In genomic region chr17:81277421-81277820, GRCh38 we compare ENCODE assay signal across 9 cellular contexts. TPM values are rescaled to one million over a fixed set of nuclear protein-coding genes. Genes with fewer than 3 reads are reported as not detected.
A peak's percentile ranks its signal among the peaks of the same experiment; 100 is the strongest.
DNase-seq lines count a peak whose midpoint lies in the region; ATAC-seq and TF ChIP-seq lines count a peak whose summit lies in the region.
"Had no signal": no experiment of that assay in that cellular context is flagged by ENCODE, and none has a peak within 500 bp of the region (broad histone marks: within the 10 kb centered on the region; RNA-seq: fewer than 3 reads in every experiment).

No MANE protein-coding gene starts in this region.

- TF ChIP-seq CTCF in colonic mucosa (IDR thresholded peaks at IDR 0.05) = no peak
- no peak for TF ChIP-seq CTCF in lung (IDR thresholded peaks at IDR 0.05; ENCODE audit: control extremely low read depth, extremely low read depth)

- H3K36me3 ChIP-seq in colonic mucosa (peaks cover 22% of the 10 kb centered on the region), lung (ENCODE audit: control insufficient read depth in 2 of 2, insufficient read depth in 2 of 2, low read length in 2 of 2) (peaks cover 8 to 65% of the 10 kb centered on the region in 2 donors)

- peaks cover 8% of the 10 kb centered on the region for H3K4me1 ChIP-seq in colonic mucosa
- H3K4me1 ChIP-seq in lung (ENCODE audit: control insufficient read depth in 2 of 2, insufficient read depth in 2 of 2, low read length in 2 of 2) = peaks cover 0 to 13% of the 10 kb centered on the region in 2 donors

- H3K9me3 ChIP-seq in colonic mucosa = no peaks in the 10 kb centered on the region
- no peaks in the 10 kb centered on the region for H3K9me3 ChIP-seq in lung (ENCODE audit: control insufficient read depth in 2 of 2, insufficient read depth in 1 of 2, low read length in 1 of 2)

- H3K4me3 ChIP-seq in colonic mucosa = no peak overlapping the region
- no peak overlapping the region for H3K4me3 ChIP-seq in lung

- H3K27me3 ChIP-seq in colonic mucosa = no peaks in the 10 kb centered on the region
- no peaks in the 10 kb centered on the region for H3K27me3 ChIP-seq in lung (ENCODE audit: control insufficient read depth, insufficient read depth)

- 41 to 84% methylated on average over 18 of the region's 18 CpGs for WGBS in lung, 2 donors

- ATAC-seq in lung (ENCODE audit: insufficient read depth, low FRiP score) = peak; percentile 48
- ATAC-seq in HG02610 (IDR thresholded peaks at IDR 0.05; ENCODE audit: unreplicated experiment) = no peak

- peak overlapping the region; percentile 53 for H3K27ac ChIP-seq in colonic mucosa
- H3K27ac ChIP-seq in lung (ENCODE audit: low read depth in 1 of 2, low read length in 1 of 2) = peak overlapping the region in 1 of 2 donors; percentile 41

- intact Hi-C loops in colonic mucosa (cut with DNase I) = no loop called here

- peak overlapping the region in 1 of 2 donors; percentile 40 for H3K9ac ChIP-seq in colonic mucosa (ENCODE audit: low read depth in 2 of 2, low read length in 2 of 2)

- peak; percentile 23 for DNase-seq in NCI-H748 (lab: John Stamatoyannopoulos, UW; ENCODE audit: unreplicated experiment)
- DNase-seq in NCI-H748 treated with DMSO at 0.1 percent for 48 hours (lab: John Stamatoyannopoulos, UW) = no peak
- DNase-seq in colonic mucosa = peak; percentile 65
- peak; percentile 48 for DNase-seq in lung (ENCODE audit: low spot score)
- peak; percentile 71 for DNase-seq in ureter (ENCODE audit: low spot score)
- no peak for DNase-seq in GM19240 (ENCODE audit: insufficient read length, low spot score)
- DNase-seq in activated effector memory CD4-positive, alpha-beta T cell treated with anti-CD3 and anti-CD28 coated beads, Interleukin-2, amount 50 U/mL, for 16 hours = no peak
- DNase-seq: GDM1 had no signal

RNA-seq across cellular contexts. Expression of gene SLC38A10, which starts 17.7 kb away (rescaled TPM):
- total RNA-seq in colonic mucosa (100 to 1,000 TPM in 1 of 2 donors, 10 to 100 TPM in 1; 67.5 to 139 TPM), lung (100 to 1,000 TPM in 1 of 2 donors, 10 to 100 TPM in 1; 56.0 to 127 TPM), ureter (94.4 TPM)
- 10 to 100 TPM; 69.6 to 95.3 TPM for polyA plus RNA-seq in lung

RNA-seq across cellular contexts. Expression of gene NDUFAF8, which starts 38.3 kb away (rescaled TPM):
- total RNA-seq in colonic mucosa (10 to 100 TPM; 22.4 to 58.2 TPM), lung (10 to 100 TPM; 12.7 to 51.1 TPM), ureter (52.9 TPM)
- 10 to 100 TPM; 23.1 to 36.7 TPM for polyA plus RNA-seq in lung

RNA-seq across cellular contexts. Expression of gene TEPSIN, which starts 38.6 kb away (rescaled TPM):
- total RNA-seq in colonic mucosa = 10 to 100 TPM; 29.3 to 46.7 TPM
- 10 to 100 TPM; 20.7 to 48.7 TPM for total RNA-seq in lung
- polyA plus RNA-seq in lung = 10 to 100 TPM; 29.1 to 33.1 TPM
- total RNA-seq in ureter = 37.1 TPM

RNA-seq across cellular contexts. Expression of gene CEP131, which starts 54.7 kb away (rescaled TPM):
- total RNA-seq in colonic mucosa = 10 to 100 TPM in 1 of 2 donors, 1 to 10 TPM in 1; 4.3 to 15.0 TPM
- total RNA-seq in lung = 10 to 100 TPM in 1 of 2 donors, 1 to 10 TPM in 1; 9.9 to 14.5 TPM
- polyA plus RNA-seq in lung = 10 to 100 TPM in 1 of 2 donors, 1 to 10 TPM in 1; 7.0 to 11.9 TPM
- total RNA-seq in ureter = 5.4 TPM

Comparison
In these comparisons a context has a peak if more than half of its experiments do, and no peak if none do; other contexts are left out.
1. DNase-seq: peak in NCI-H748 (single experiment), colonic mucosa (single experiment), lung (single experiment) and ureter (single experiment); none in NCI-H748 treated with DMSO at 0.1 percent for 48 hours (single experiment), GM19240 (single experiment) and activated effector memory CD4-positive, alpha-beta T cell treated with anti-CD3 and anti-CD28 coated beads, Interleukin-2, amount 50 U/mL, for 16 hours (single experiment).